In genomic region chr4:19227701-19228100, GRCh38 we compare ENCODE assay signal across 16 cellular contexts.
"Had no signal": no experiment of that assay in that cellular context is flagged by ENCODE, and none has a peak within 500 bp of the region (broad histone marks: within the 10 kb centered on the region; RNA-seq: fewer than 3 reads in every experiment).

No MANE protein-coding gene starts in this region.

- DNase-seq: activated CD4-positive, CD25-positive, alpha-beta regulatory T cell treated with anti-CD3 and anti-CD28 coated beads, Interleukin-2, amount 50 U/mL, for 72 hours; activated naive CD4-positive, alpha-beta T cell treated with Interleukin-2 at 50 U/mL for 16 hours; heart left ventricle; islet precursor cell; naive B cell; pancreas; spleen; testis; upper lobe of left lung had no signal

- ATAC-seq: activated T-helper 17 cell treated with anti-CD3 and anti-CD28 coated beads, Interleukin-2, amount 50 U/mL, for 72 hours; esophagus mucosa; heart left ventricle; left lobe of liver; pancreas; sciatic nerve had no signal

- H3K9ac ChIP-seq: neural progenitor cell had no signal

- H3K4me1 Mint-ChIP-seq: activated T-helper 17 cell treated with anti-CD3 and anti-CD28 coated beads, Interleukin-2, amount 50 U/mL, for 72 hours; naive B cell; neural progenitor cell had no signal

- H3K9me3 ChIP-seq: heart left ventricle, pancreas, spleen, testis, upper lobe of left lung had no signal

- H2AFZ ChIP-seq: neural progenitor cell had no signal

- H3K9me3 Mint-ChIP-seq: stimulated activated naive CD8-positive, alpha-beta T cell treated with anti-CD3 and anti-CD28 coated beads, Interleukin-15, Interleukin-2, amounts not matched to agents 100 ng/mL and 50 ng/mL, for 24 hours had no signal

- H3K27me3 Mint-ChIP-seq: activated T-helper 17 cell treated with anti-CD3 and anti-CD28 coated beads, Interleukin-2, amount 50 U/mL, for 72 hours; naive B cell; stimulated activated naive CD8-positive, alpha-beta T cell treated with anti-CD3 and anti-CD28 coated beads, Interleukin-15, Interleukin-2, amounts not matched to agents 100 ng/mL and 50 ng/mL, for 24 hours had no signal

- H3K4me2 ChIP-seq: neural progenitor cell had no signal

- H3K4me3 Mint-ChIP-seq: activated T-helper 17 cell treated with anti-CD3 and anti-CD28 coated beads, Interleukin-2, amount 50 U/mL, for 72 hours; naive B cell; neural progenitor cell; stimulated activated naive CD8-positive, alpha-beta T cell treated with anti-CD3 and anti-CD28 coated beads, Interleukin-15, Interleukin-2, amounts not matched to agents 100 ng/mL and 50 ng/mL, for 24 hours had no signal

- H3K4me3 ChIP-seq: cardiac muscle cell, heart left ventricle, neural progenitor cell, pancreas, spleen, testis, upper lobe of left lung had no signal

- H3K27ac Mint-ChIP-seq: activated T-helper 17 cell treated with anti-CD3 and anti-CD28 coated beads, Interleukin-2, amount 50 U/mL, for 72 hours; naive B cell; neural progenitor cell; stimulated activated naive CD8-positive, alpha-beta T cell treated with anti-CD3 and anti-CD28 coated beads, Interleukin-15, Interleukin-2, amounts not matched to agents 100 ng/mL and 50 ng/mL, for 24 hours had no signal

- H3K36me3 Mint-ChIP-seq: naive B cell, neural progenitor cell had no signal

- H3K4me1 ChIP-seq: heart left ventricle, neural progenitor cell, pancreas, spleen, testis, upper lobe of left lung had no signal

- H3K36me3 ChIP-seq: cardiac muscle cell, heart left ventricle, neural progenitor cell, pancreas, spleen, upper lobe of left lung had no signal

- H3K27me3 ChIP-seq: cardiac muscle cell, heart left ventricle, neural progenitor cell, pancreas, spleen, testis, upper lobe of left lung had no signal

- H3K27ac ChIP-seq: cardiac muscle cell, heart left ventricle, neural progenitor cell, pancreas, spleen, testis, upper lobe of left lung had no signal
